Comparison of ENCODE assay signal across 3 cellular contexts in genomic region chr6:104888066-104888465, GRCh38.
"Had no signal": no experiment of that assay in that cellular context is flagged by ENCODE, and none has a peak within 500 bp of the region (broad histone marks: within the 10 kb centered on the region; RNA-seq: fewer than 3 reads in every experiment).

No MANE protein-coding gene starts in this region.

- H3K27ac Mint-ChIP-seq: HFFc6 had no signal

- DNase-seq: GOT3, HFFc6 had no signal

- ATAC-seq: HCT116 had no signal

- H3K4me3 Mint-ChIP-seq: HFFc6 had no signal
